In genomic region chr19:34925278-34925855, GRCh38 we compare ENCODE assay signal across 28 cellular contexts.
"Had no signal": no experiment of that assay in that cellular context is flagged by ENCODE, and none has a peak within 500 bp of the region (broad histone marks: within the 10 kb centered on the region; RNA-seq: fewer than 3 reads in every experiment).

No MANE protein-coding gene starts in this region.

- FAIRE-seq: keratinocyte, TTC549 had no signal

- H3K27ac ChIP-seq: adrenal gland, brain microvascular endothelial cell, coronary artery, skin epidermis, upper lobe of left lung, WERI-Rb-1 had no signal

- H3K9me3 ChIP-seq: adrenal gland, gastrocnemius medialis, upper lobe of left lung had no signal

- H3K36me3 ChIP-seq: adrenal gland, brain microvascular endothelial cell, upper lobe of left lung had no signal

- ATAC-seq: activated CD4-positive, CD25-positive, alpha-beta regulatory T cell treated with anti-CD3 and anti-CD28 coated beads, Interleukin-2, amount 50 U/mL, for 24 hours; effector memory CD8-positive, alpha-beta T cell; gastrocnemius medialis; left colon; sciatic nerve; stimulated activated effector memory CD8-positive, alpha-beta T cell treated with anti-CD3 and anti-CD28 coated beads, Interleukin-12 subunit alpha, Interleukin-12 subunit beta, amount 100 ng/mL, for 72 hours had no signal

- H3K4me3 ChIP-seq: adrenal gland, upper lobe of left lung had no signal

- H3K27me3 ChIP-seq: adrenal gland, brain microvascular endothelial cell, gastrocnemius medialis, upper lobe of left lung had no signal

- DNase-seq: activated CD4-positive, alpha-beta T cell treated with anti-CD3 and anti-CD28 coated beads for 48 hours; activated CD4-positive, alpha-beta T cell treated with anti-CD3 and anti-CD28 coated beads, Interleukin-2, amount 50 U/mL, for 48 hours; activated CD8-positive, alpha-beta memory T cell treated with anti-CD3 and anti-CD28 coated beads for 24 hours; activated effector memory CD4-positive, alpha-beta T cell treated with anti-CD3 and anti-CD28 coated beads, Interleukin-2, amount 50 U/mL, for 16 hours; activated naive CD4-positive, alpha-beta T cell treated with anti-CD3 and anti-CD28 coated beads for 36 hours; activated naive CD8-positive, alpha-beta T cell treated with anti-CD3 and anti-CD28 coated beads for 36 hours; activated T-cell treated with anti-CD3 and anti-CD28 coated beads, Interleukin-2, amount 50 U/mL, for 1 hour; brain microvascular endothelial cell; effector memory CD8-positive, alpha-beta T cell; erythroblast; gastrocnemius medialis; glutamatergic neuron; mammary epithelial cell; naive B cell; stimulated activated CD4-positive, alpha-beta T cell treated with anti-CD3 and anti-CD28 coated beads, Interleukin-12 subunit alpha, Interleukin-12 subunit beta, amount 100 ng/mL, for 4 hours; stimulated activated CD4-positive, alpha-beta T cell treated with anti-CD3 and anti-CD28 coated beads, Interleukin-4, amount 100 ng/mL, for 24 hours; T-helper 9 cell; WERI-Rb-1 had no signal
